ENCODE assay signal across 9 cellular contexts in the genomic region with DNA sequence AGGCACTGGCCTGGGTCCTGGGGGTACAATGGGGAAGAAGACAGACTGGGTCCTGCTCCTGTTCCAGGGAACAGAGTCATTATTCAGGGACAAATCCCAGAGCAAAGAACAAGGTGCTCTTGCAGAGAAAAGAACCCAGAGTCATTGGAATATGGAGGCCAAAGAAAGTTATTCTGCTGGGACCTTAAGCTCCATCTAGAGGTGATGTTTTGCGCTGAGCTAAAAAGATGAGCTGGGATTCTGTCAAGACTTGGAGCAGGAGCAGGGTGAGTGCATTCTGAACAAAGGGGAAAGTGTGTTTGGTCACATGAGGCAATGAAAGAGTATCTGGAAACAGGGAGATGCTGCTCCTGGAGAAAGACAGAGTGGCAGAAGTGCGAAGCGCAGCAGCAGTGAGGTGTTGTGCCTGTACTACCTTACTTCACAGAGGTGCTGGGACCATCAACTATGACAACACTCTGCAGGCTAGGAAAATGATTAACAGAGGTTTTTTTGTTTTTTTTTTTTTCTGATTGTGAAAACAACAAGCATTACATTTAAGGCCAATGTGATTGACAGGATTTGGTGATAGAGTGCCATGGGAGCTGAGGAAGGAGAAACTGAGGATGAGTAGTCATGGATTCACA.
DNase-seq lines count a peak whose midpoint lies in the region; TF ChIP-seq lines count a peak whose summit lies in the region.
"Had no signal": no experiment of that assay in that cellular context is flagged by ENCODE, and none has a peak within 500 bp of the region (broad histone marks: within the 10 kb centered on the region; RNA-seq: fewer than 3 reads in every experiment).

No MANE protein-coding gene starts in this region.

- TF ChIP-seq CTCF in osteoblast (IDR thresholded peaks at IDR 0.05; ENCODE audit: extremely low read depth, low read depth, low read length): peak; percentile 56

- H3K9me3 ChIP-seq in osteoblast (ENCODE audit: low read depth, low read length): no peaks in the 10 kb centered on the region

- no peaks in the 10 kb centered on the region for H3K79me2 ChIP-seq in osteoblast (ENCODE audit: insufficient read depth, low read length)

- H3K4me2 ChIP-seq in osteoblast (ENCODE audit: insufficient read depth, low read length): no peak overlapping the region
- H3K4me2 ChIP-seq: BLaER1 had no signal

- H2AFZ ChIP-seq in osteoblast (ENCODE audit: low read length): no peak overlapping the region

- H3K27ac ChIP-seq in osteoblast (ENCODE audit: low read depth, low read length): no peak overlapping the region
- H3K27ac ChIP-seq in substantia nigra (ENCODE audit: low read depth, low read length, poor library complexity, severe bottlenecking): no peak overlapping the region
- H3K27ac ChIP-seq: BLaER1 had no signal

- H4K20me1 ChIP-seq in osteoblast (ENCODE audit: insufficient read depth, low read length): no peaks in the 10 kb centered on the region
- H4K20me1 ChIP-seq: BLaER1 had no signal

- H3K4me3 ChIP-seq in osteoblast (ENCODE audit: insufficient read depth, low read length): no peak overlapping the region
- H3K4me3 ChIP-seq: BLaER1 had no signal

- peaks cover 3% of the 10 kb centered on the region for H3K4me1 ChIP-seq in osteoblast (ENCODE audit: insufficient read depth, low read length)
- H3K4me1 ChIP-seq: BLaER1 had no signal

- no peaks in the 10 kb centered on the region for H3K36me3 ChIP-seq in osteoblast (ENCODE audit: insufficient read depth, low read length)
- H3K36me3 ChIP-seq: BLaER1 had no signal

- H3K27me3 ChIP-seq in osteoblast (ENCODE audit: insufficient read depth, low read length): peaks cover 6% of the 10 kb centered on the region
- H3K27me3 ChIP-seq: BLaER1 had no signal

- peak; percentile 14 for DNase-seq in NCI-H2171 treated with DMSO at 0.1 percent for 48 hours (lab: John Stamatoyannopoulos, UW)
- no peak for DNase-seq in NCI-H2171 (lab: John Stamatoyannopoulos, UW)
- peak; percentile 25 for DNase-seq in NCI-H146 (lab: John Stamatoyannopoulos, UW)
- DNase-seq in dermis blood vessel endothelial cell: peak; percentile 21
- peak; percentile 91 for DNase-seq in osteoblast (ENCODE audit: insufficient read length, low spot score, missing footprints)
- no peak for DNase-seq in GDM1 (lab: John Stamatoyannopoulos, UW)
- no peak for DNase-seq in ureter (ENCODE audit: low spot score)
- DNase-seq in substantia nigra (lab: John Stamatoyannopoulos, UW): no peak

Comparison
In these comparisons a context has a peak if more than half of its experiments do, and no peak if none do; other contexts are left out.
1. DNase-seq: peak in NCI-H2171 treated with DMSO at 0.1 percent for 48 hours (single experiment), NCI-H146 (single experiment), dermis blood vessel endothelial cell (single experiment) and osteoblast (single experiment); none in NCI-H2171 (single experiment), GDM1 (single experiment), ureter (single experiment) and substantia nigra (0 of 49).